ENCODE assay signal across 16 cellular contexts in genomic region chr20:32589769-32590168, GRCh38.
"Had no signal": no experiment of that assay in that cellular context is flagged by ENCODE, and none has a peak within 500 bp of the region (broad histone marks: within the 10 kb centered on the region; RNA-seq: fewer than 3 reads in every experiment).

No MANE protein-coding gene starts in this region.

- H3K4me3 ChIP-seq: lung, prostate gland, sigmoid colon, skin epidermis had no signal

- H3K27me3 ChIP-seq: sigmoid colon had no signal

- H3K4me1 ChIP-seq: foreskin keratinocyte, prostate gland had no signal

- H3K9me3 Mint-ChIP-seq: naive B cell, nephron had no signal

- H3K79me2 ChIP-seq: parathyroid adenoma had no signal

- ATAC-seq: left colon, left ventricle myocardium superior had no signal

- H3K27ac ChIP-seq: foreskin keratinocyte, parathyroid adenoma, prostate gland, sigmoid colon, skin epidermis had no signal

- H3K9me3 ChIP-seq: prostate gland, sigmoid colon had no signal

- H3K9ac ChIP-seq: parathyroid adenoma had no signal

- DNase-seq: dermis blood vessel endothelial cell; erythroblast; left colon; left ventricle myocardium superior; mesendoderm; naive B cell; sigmoid colon; stimulated activated CD4-positive, alpha-beta T cell treated with anti-CD3 and anti-CD28 coated beads, Interleukin-2, amount 100 ng/mL, for 24 hours; stimulated activated naive CD4-positive, alpha-beta T cell treated with Interleukin-2 at 50 U/mL for 16 hours; trophoblast cell had no signal

- H3K36me3 ChIP-seq: prostate gland, sigmoid colon had no signal

- H2AFZ ChIP-seq: parathyroid adenoma had no signal

- H3K27ac Mint-ChIP-seq: nephron had no signal
